Comparison of ENCODE assay signal across 8 cellular contexts in the genomic region with DNA sequence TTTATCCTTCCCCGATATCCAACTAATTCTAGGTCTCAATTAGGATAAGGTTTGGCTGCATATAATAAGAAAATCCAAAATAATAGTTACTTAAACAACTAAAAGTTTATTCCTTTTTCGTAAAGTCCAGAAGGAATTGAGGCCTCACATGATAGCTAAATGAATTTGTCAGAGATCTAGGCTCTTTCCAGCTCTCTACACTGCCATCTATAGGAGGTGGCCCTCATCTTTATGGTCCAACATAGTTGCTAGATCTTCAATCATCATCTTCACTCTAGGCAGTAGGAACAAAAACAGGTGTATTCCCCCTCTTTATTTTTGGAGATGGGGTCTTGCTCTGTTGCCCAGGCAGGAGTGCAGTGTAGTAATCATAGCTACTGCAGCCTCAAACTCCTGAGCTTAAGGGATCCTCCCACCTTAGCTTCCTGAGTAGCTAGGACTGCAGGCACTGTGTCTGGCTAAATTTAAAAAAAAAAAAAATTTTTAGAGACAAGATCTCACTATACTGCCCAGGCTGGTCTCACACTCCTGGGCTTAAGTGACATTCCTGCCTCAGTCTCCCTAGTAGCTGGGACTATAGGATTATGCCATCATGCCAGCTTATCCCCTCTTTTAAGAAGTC. TPM values are rescaled to one million over a fixed set of nuclear protein-coding genes. Genes with fewer than 3 reads are reported as not detected.
DNase-seq lines count a peak whose midpoint lies in the region; ATAC-seq and TF ChIP-seq lines count a peak whose summit lies in the region.

No MANE protein-coding gene starts in this region.

- H4K20me1 ChIP-seq in Loucy (ENCODE audit: insufficient read depth, low read length, poor library complexity, severe bottlenecking) = no peaks in the 10 kb centered on the region

- DNase-seq in AG08396 (ENCODE audit: low spot score) (peak; percentile 58), GM06990 (ENCODE audit: extremely low read depth, insufficient read length) (no peak), astrocyte of the cerebellum (ENCODE audit: low read depth) (peak; percentile 9)

- H3F3A ChIP-seq in Loucy (ENCODE audit: low read depth) = no peaks in the 10 kb centered on the region

- no peaks in the 10 kb centered on the region for H3K9me2 ChIP-seq in Loucy (replicated peaks; ENCODE audit: low read depth, low read length)

- no peak overlapping the region for H3K4me2 ChIP-seq in Loucy (ENCODE audit: low read depth, low read length, poor library complexity, severe bottlenecking)

- no peak for ATAC-seq in GM18907 (IDR thresholded peaks at IDR 0.05; ENCODE audit: unreplicated experiment)
- ATAC-seq in HG03045 (IDR thresholded peaks at IDR 0.05; ENCODE audit: unreplicated experiment) = no peak
- no peak for ATAC-seq in HG03139 (IDR thresholded peaks at IDR 0.05; ENCODE audit: unreplicated experiment)

- H3K9me3 ChIP-seq in Loucy (ENCODE audit: insufficient read depth, low read depth, low read length) (no peaks in the 10 kb centered on the region), liver (ENCODE audit: control insufficient read depth in 4 of 4, low read length in 3 of 4) (no peaks in the 10 kb centered on the region)

- no peaks in the 10 kb centered on the region for H3K79me2 ChIP-seq in Loucy (ENCODE audit: insufficient read depth, low read length)

- no peak overlapping the region for H3K27ac ChIP-seq in liver (ENCODE audit: low read depth in 1 of 2, low read length in 2 of 2)

- in situ Hi-C loops in astrocyte of the cerebellum (cut with HindIII; ENCODE audit: low sequenced_read_pairs) = no loop called here

- H2AFZ ChIP-seq in Loucy (ENCODE audit: low read length) = no peak overlapping the region; the same call in 1 of the 2 replicates

- peak; percentile 71 to 72 for TF ChIP-seq RAD21 in liver (IDR thresholded peaks at IDR 0.05)

- H3K9ac ChIP-seq in Loucy (ENCODE audit: low read depth, low read length, poor library complexity, severe bottlenecking) = no peak overlapping the region
- H3K9ac ChIP-seq in liver (ENCODE audit: low read depth in 1 of 2, low read length in 2 of 2) = no peak overlapping the region

- peak; percentile 66 for TF ChIP-seq CTCF in GM06990 (IDR thresholded peaks at IDR 0.05; ENCODE audit: insufficient read depth, low read length, poor library complexity, severe bottlenecking)
- TF ChIP-seq CTCF in Loucy (conservative IDR thresholded peaks at IDR 0.05; ENCODE audit: low read length) = peak; percentile 76
- peak; percentile 73 for TF ChIP-seq CTCF in astrocyte of the cerebellum (IDR thresholded peaks at IDR 0.05; ENCODE audit: low read depth, low read length, missing control alignments)
- TF ChIP-seq CTCF in liver (IDR thresholded peaks at IDR 0.05; ENCODE audit: low read depth, low read length, missing input control) = peak; percentile 50

- H3K4me3 ChIP-seq in GM06990 (replicated peaks; ENCODE audit: low read depth, low read length) (no peak overlapping the region), Loucy (ENCODE audit: low read length, poor library complexity, severe bottlenecking) (no peak overlapping the region), astrocyte of the cerebellum (ENCODE audit: low read depth, low read length) (no peak overlapping the region), liver (ENCODE audit: low read depth in 1 of 3, low read length in 3 of 3) (no peak overlapping the region)

- WGBS in liver = 76% methylated on average over 2 of the region's 2 CpGs

- H3K27me3 ChIP-seq in GM06990 (replicated peaks; ENCODE audit: control insufficient read depth, insufficient read depth, low read length) (no peaks in the 10 kb centered on the region), Loucy (ENCODE audit: insufficient read depth, low read length, poor library complexity, severe bottlenecking) (no peaks in the 10 kb centered on the region), liver (ENCODE audit: control insufficient read depth in 4 of 4, insufficient read depth in 4 of 4, low read length in 3 of 4) (no peaks in the 10 kb centered on the region)

- no peaks in the 10 kb centered on the region for H3K36me3 ChIP-seq in GM06990 (ENCODE audit: control insufficient read depth, insufficient read depth, low read length)
- H3K36me3 ChIP-seq in Loucy (ENCODE audit: insufficient read depth, low read length) = no peaks in the 10 kb centered on the region
- no peaks in the 10 kb centered on the region for H3K36me3 ChIP-seq in liver (ENCODE audit: control insufficient read depth in 4 of 4, insufficient read depth in 3 of 4, low read depth in 1 of 4, low read length in 3 of 4)

- no peaks in the 10 kb centered on the region for H3K4me1 ChIP-seq in Loucy (ENCODE audit: insufficient read depth, low read length, poor library complexity, severe bottlenecking)
- H3K4me1 ChIP-seq in liver (ENCODE audit: control insufficient read depth in 4 of 4, insufficient read depth in 4 of 4, low read length in 3 of 4) = no peaks in the 10 kb centered on the region

TF ChIP-seq in liver, 16 proteins besides CTCF, POLR2A, EP300 and RAD21:
- TF ChIP-seq GABPA (IDR thresholded peaks at IDR 0.05 in 1 of 2, conservative IDR thresholded peaks at IDR 0.05 in 1 of 2) = no peak
- no peak for TF ChIP-seq JUND (IDR thresholded peaks at IDR 0.05)
- TF ChIP-seq NR2F2 (IDR thresholded peaks at IDR 0.05) = no peak
- no peak for TF ChIP-seq FOXA2 (IDR thresholded peaks at IDR 0.05)
- TF ChIP-seq EGR1 (IDR thresholded peaks at IDR 0.05; ENCODE audit: low read depth in 2 of 2) = no peak
- TF ChIP-seq, protein P1, sequence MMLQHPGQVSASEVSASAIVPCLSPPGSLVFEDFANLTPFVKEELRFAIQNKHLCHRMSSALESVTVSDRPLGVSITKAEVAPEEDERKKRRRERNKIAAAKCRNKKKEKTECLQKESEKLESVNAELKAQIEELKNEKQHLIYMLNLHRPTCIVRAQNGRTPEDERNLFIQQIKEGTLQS (IDR thresholded peaks at IDR 0.05) = no peak
- TF ChIP-seq RXRA (IDR thresholded peaks at IDR 0.05) = no peak
- TF ChIP-seq, protein P2, sequence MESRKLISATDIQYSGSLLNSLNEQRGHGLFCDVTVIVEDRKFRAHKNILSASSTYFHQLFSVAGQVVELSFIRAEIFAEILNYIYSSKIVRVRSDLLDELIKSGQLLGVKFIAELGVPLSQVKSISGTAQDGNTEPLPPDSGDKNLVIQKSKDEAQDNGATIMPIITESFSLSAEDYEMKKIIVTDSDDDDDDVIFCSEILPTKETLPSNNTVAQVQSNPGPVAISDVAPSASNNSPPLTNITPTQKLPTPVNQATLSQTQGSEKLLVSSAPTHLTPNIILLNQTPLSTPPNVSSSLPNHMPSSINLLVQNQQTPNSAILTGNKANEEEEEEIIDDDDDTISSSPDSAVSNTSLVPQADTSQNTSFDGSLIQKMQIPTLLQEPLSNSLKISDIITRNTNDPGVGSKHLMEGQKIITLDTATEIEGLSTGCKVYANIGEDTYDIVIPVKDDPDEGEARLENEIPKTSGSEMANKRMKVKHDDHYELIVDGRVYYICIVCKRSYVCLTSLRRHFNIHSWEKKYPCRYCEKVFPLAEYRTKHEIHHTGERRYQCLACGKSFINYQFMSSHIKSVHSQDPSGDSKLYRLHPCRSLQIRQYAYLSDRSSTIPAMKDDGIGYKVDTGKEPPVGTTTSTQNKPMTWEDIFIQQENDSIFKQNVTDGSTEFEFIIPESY (IDR thresholded peaks at IDR 0.05) = no peak
- TF ChIP-seq HNF4G (IDR thresholded peaks at IDR 0.05) = no peak
- TF ChIP-seq FOXA1 (IDR thresholded peaks at IDR 0.05) = no peak
- TF ChIP-seq, protein P3, sequence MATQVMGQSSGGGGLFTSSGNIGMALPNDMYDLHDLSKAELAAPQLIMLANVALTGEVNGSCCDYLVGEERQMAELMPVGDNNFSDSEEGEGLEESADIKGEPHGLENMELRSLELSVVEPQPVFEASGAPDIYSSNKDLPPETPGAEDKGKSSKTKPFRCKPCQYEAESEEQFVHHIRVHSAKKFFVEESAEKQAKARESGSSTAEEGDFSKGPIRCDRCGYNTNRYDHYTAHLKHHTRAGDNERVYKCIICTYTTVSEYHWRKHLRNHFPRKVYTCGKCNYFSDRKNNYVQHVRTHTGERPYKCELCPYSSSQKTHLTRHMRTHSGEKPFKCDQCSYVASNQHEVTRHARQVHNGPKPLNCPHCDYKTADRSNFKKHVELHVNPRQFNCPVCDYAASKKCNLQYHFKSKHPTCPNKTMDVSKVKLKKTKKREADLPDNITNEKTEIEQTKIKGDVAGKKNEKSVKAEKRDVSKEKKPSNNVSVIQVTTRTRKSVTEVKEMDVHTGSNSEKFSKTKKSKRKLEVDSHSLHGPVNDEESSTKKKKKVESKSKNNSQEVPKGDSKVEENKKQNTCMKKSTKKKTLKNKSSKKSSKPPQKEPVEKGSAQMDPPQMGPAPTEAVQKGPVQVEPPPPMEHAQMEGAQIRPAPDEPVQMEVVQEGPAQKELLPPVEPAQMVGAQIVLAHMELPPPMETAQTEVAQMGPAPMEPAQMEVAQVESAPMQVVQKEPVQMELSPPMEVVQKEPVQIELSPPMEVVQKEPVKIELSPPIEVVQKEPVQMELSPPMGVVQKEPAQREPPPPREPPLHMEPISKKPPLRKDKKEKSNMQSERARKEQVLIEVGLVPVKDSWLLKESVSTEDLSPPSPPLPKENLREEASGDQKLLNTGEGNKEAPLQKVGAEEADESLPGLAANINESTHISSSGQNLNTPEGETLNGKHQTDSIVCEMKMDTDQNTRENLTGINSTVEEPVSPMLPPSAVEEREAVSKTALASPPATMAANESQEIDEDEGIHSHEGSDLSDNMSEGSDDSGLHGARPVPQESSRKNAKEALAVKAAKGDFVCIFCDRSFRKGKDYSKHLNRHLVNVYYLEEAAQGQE (IDR thresholded peaks at IDR 0.05) = no peak
- no peak for TF ChIP-seq YY1 (IDR thresholded peaks at IDR 0.05)
- no peak for TF ChIP-seq TAF1 (conservative IDR thresholded peaks at IDR 0.05)
- TF ChIP-seq, protein P4, sequence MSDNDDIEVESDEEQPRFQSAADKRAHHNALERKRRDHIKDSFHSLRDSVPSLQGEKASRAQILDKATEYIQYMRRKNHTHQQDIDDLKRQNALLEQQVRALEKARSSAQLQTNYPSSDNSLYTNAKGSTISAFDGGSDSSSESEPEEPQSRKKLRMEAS (IDR thresholded peaks at IDR 0.05) = no peak
- TF ChIP-seq HNF4A (conservative IDR thresholded peaks at IDR 0.05) = no peak
- no peak for TF ChIP-seq SP1 (IDR thresholded peaks at IDR 0.05)
TF ChIP-seq in liver: peak in this region for 0.

RNA-seq across cellular contexts. Expression of a gene that starts 46.5 kb away (rescaled TPM):
- total RNA-seq in liver = 10 to 100 TPM in 1 of 2 donors, 1 to 10 TPM in 1; 9.5 to 14.0 TPM
- 1 to 10 TPM; 4.9 to 6.3 TPM for polyA plus RNA-seq in liver
